Comparison of ENCODE assay signal across 18 cellular contexts in the genomic region with DNA sequence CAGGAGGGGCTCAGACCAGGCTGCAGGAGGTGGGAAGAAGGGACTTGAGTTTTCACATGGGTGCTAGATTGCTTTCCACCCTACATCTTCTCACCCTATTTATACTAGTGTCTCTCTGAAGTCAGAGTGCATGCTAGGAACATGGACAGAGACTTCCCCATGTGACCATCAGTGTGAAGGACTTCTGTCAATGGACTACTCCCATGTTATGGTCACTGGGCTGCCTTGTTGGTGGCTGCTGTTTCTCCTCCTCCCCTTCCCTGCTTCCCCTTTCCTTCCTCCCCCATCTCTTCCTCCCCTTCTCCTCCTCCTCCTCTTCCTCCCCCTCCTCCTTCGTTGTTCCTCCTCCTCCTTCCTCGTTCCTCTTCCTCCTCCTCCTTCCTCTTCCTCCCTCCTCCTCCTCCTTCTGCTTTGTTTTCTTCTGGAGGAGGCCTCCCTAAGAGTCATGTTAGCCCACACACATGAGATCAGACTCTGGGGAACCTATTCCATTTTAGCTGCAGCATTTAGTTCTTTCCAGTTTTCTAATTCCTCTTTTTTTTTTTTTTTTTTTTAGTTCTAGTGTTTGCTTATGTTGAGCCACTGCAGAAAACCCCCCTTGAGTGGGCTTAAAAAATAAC. TPM values are rescaled to one million over a fixed set of nuclear protein-coding genes. Genes with fewer than 3 reads are reported as not detected.
DNase-seq lines count a peak whose midpoint lies in the region; ATAC-seq and TF ChIP-seq lines count a peak whose summit lies in the region.
"Had no signal": no experiment of that assay in that cellular context is flagged by ENCODE, and none has a peak within 500 bp of the region (broad histone marks: within the 10 kb centered on the region; RNA-seq: fewer than 3 reads in every experiment).

No MANE protein-coding gene starts in this region.

- H3K36me3 ChIP-seq in left ventricle myocardium inferior (no peaks in the 10 kb centered on the region), upper lobe of right lung (no peaks in the 10 kb centered on the region), mucosa of descending colon (ENCODE audit: low read depth) (no peaks in the 10 kb centered on the region)
- H3K36me3 ChIP-seq: ovary had no signal

- TF ChIP-seq CTCF in left ventricle myocardium inferior (IDR thresholded peaks at IDR 0.05; ENCODE audit: borderline replicate concordance) = no peak
- no peak for TF ChIP-seq CTCF in upper lobe of right lung (IDR thresholded peaks at IDR 0.05)
- TF ChIP-seq CTCF in mucosa of descending colon (IDR thresholded peaks at IDR 0.05) = no peak

- intact Hi-C loops in Right ventricle myocardium inferior (cut with DNase I) (no loop called here), cardiac septum (cut with DNase I) (no loop called here), left ventricle myocardium inferior (cut with micrococcal nuclease) (no loop called here), upper lobe of right lung (cut with DNase I) (no loop called here), mucosa of descending colon (cut with DNase I, micrococcal nuclease) (no loop called here)

- H3K27ac ChIP-seq in left ventricle myocardium inferior (replicated peaks) = peak overlapping the region; percentile 47
- no peak overlapping the region for H3K27ac ChIP-seq in upper lobe of right lung
- H3K27ac ChIP-seq: foreskin keratinocyte, ovary, SK-N-MC had no signal

- ATAC-seq in Right ventricle myocardium inferior (peak; percentile 57), upper lobe of right lung (peak; percentile 73), HG03571 (IDR thresholded peaks at IDR 0.05; ENCODE audit: unreplicated experiment) (no peak), mucosa of descending colon (no peak), HG03439 (IDR thresholded peaks at IDR 0.05; ENCODE audit: unreplicated experiment) (no peak)
- ATAC-seq: effector memory CD8-positive, alpha-beta T cell; foreskin keratinocyte had no signal

- H3K4me1 ChIP-seq in left ventricle myocardium inferior = peaks cover 31% of the 10 kb centered on the region
- H3K4me1 ChIP-seq in upper lobe of right lung = peaks cover 27% of the 10 kb centered on the region
- no peaks in the 10 kb centered on the region for H3K4me1 ChIP-seq in mucosa of descending colon (ENCODE audit: low read depth)

- no peaks in the 10 kb centered on the region for H3K27me3 ChIP-seq in left ventricle myocardium inferior (ENCODE audit: low read depth)
- no peaks in the 10 kb centered on the region for H3K27me3 ChIP-seq in upper lobe of right lung
- H3K27me3 ChIP-seq: foreskin keratinocyte, ovary had no signal

- H3K9me3 ChIP-seq in left ventricle myocardium inferior (replicated peaks) = no peaks in the 10 kb centered on the region
- H3K9me3 ChIP-seq in upper lobe of right lung = no peaks in the 10 kb centered on the region
- no peaks in the 10 kb centered on the region for H3K9me3 ChIP-seq in mucosa of descending colon
- H3K9me3 ChIP-seq: ovary had no signal

- DNase-seq in Right ventricle myocardium inferior (ENCODE audit: missing footprints) (no peak), cardiac septum (ENCODE audit: low spot score) (no peak), SKM-1 (lab: John Stamatoyannopoulos, UW; ENCODE audit: unreplicated experiment) (peak; percentile 94), left ventricle myocardium inferior (no peak), upper lobe of right lung (no peak), mucosa of descending colon (no peak)
- DNase-seq: activated CD8-positive, alpha-beta memory T cell treated with anti-CD3 and anti-CD28 coated beads, Interleukin-2, amount 50 U/mL, for 48 hours; activated naive CD4-positive, alpha-beta T cell treated with anti-CD3 and anti-CD28 coated beads, Interleukin-2, amount 50 U/mL, for 16 hours; effector memory CD8-positive, alpha-beta T cell; foreskin keratinocyte; H9; NCI-H2029; NCI-H748 treated with DMSO at 0.1 percent for 48 hours; ovary; stimulated activated CD4-positive, alpha-beta T cell treated with anti-CD3 and anti-CD28 coated beads, Interleukin-12 subunit alpha, Interleukin-12 subunit beta, amount 100 ng/mL, for 4 hours had no signal

- no peak overlapping the region for H3K4me3 ChIP-seq in left ventricle myocardium inferior
- H3K4me3 ChIP-seq in upper lobe of right lung = no peak overlapping the region
- no peak overlapping the region for H3K4me3 ChIP-seq in mucosa of descending colon
- H3K4me3 ChIP-seq: ovary, SK-N-MC had no signal

RNA-seq across cellular contexts. Expression of gene IER5, which starts 35.8 kb away (rescaled TPM):
- total RNA-seq in Right ventricle myocardium inferior = 14.3 TPM
- total RNA-seq in cardiac septum = 20.5 TPM
- total RNA-seq in left ventricle myocardium inferior = 22.1 TPM
- total RNA-seq in upper lobe of right lung = 32.0 TPM
- 10 to 100 TPM; 15.4 to 16.7 (median 16.4) TPM for total RNA-seq in mucosa of descending colon

Comparison
In these comparisons a context has a peak if more than half of its experiments do, and no peak if none do; other contexts are left out.
1. ATAC-seq: peak in Right ventricle myocardium inferior (single experiment) and upper lobe of right lung (single experiment); none in HG03571 (single experiment), mucosa of descending colon (single experiment) and HG03439 (single experiment).